8 cellular contexts compared by ENCODE assay signal in genomic region chr18:32469190-32469611, GRCh38.
DNase-seq lines count a peak whose midpoint lies in the region; ATAC-seq and TF ChIP-seq lines count a peak whose summit lies in the region.

No MANE protein-coding gene starts in this region.

- no peaks in the 10 kb centered on the region for H3K9me3 ChIP-seq in iPS-18a (ENCODE audit: control insufficient read depth, low read depth, low read length)

- in situ Hi-C loops in astrocyte of the spinal cord (cut with HindIII; ENCODE audit: low sequenced_read_pairs) = no loop called here

- H3K4me1 ChIP-seq in iPS-18a (ENCODE audit: control insufficient read depth, low read depth, low read length) = peaks cover 22% of the 10 kb centered on the region

- peak overlapping the region; percentile 63 for H3K9ac ChIP-seq in iPS-18a (ENCODE audit: low read length)

- peak; percentile 31 for TF ChIP-seq CTCF in astrocyte of the spinal cord (IDR thresholded peaks at IDR 0.05; ENCODE audit: low read depth, low read length)

- H3K27ac ChIP-seq in iPS-18a (ENCODE audit: low read length) = no peak overlapping the region

- no peaks in the 10 kb centered on the region for H3K36me3 ChIP-seq in iPS-18a (ENCODE audit: control insufficient read depth, low read depth, low read length)

- ATAC-seq in HG02938 (IDR thresholded peaks at IDR 0.05; ENCODE audit: unreplicated experiment) = no peak

- DNase-seq in NCI-H2081 (lab: John Stamatoyannopoulos, UW) (peak; percentile 14 to 19), NCI-H2081 treated with DMSO at 0.1 percent for 48 hours (lab: John Stamatoyannopoulos, UW) (no peak), NCI-H2227 treated with DMSO at 0.1 percent for 48 hours (lab: John Stamatoyannopoulos, UW) (peak; percentile 21), astrocyte of the spinal cord (ENCODE audit: low read depth, low spot score) (peak; percentile 25), retina (peak; percentile 69), T1000 (lab: John Stamatoyannopoulos, UW) (no peak)

- H3K27me3 ChIP-seq in iPS-18a (ENCODE audit: control insufficient read depth, insufficient read depth, low read length) = peaks cover 46% of the 10 kb centered on the region

- peak overlapping the region; percentile 62 for H3K4me3 ChIP-seq in astrocyte of the spinal cord (ENCODE audit: low read depth, low read length)
- peak overlapping the region; percentile 76 for H3K4me3 ChIP-seq in iPS-18a (ENCODE audit: low read length)

Comparison
In these comparisons a context has a peak if more than half of its experiments do, and no peak if none do; other contexts are left out.
1. DNase-seq: peak in NCI-H2081 (2 of 2), NCI-H2227 treated with DMSO at 0.1 percent for 48 hours (single experiment), astrocyte of the spinal cord (single experiment) and retina (single experiment); none in NCI-H2081 treated with DMSO at 0.1 percent for 48 hours (single experiment) and T1000 (single experiment).